8 cellular contexts compared by ENCODE assay signal in the genomic region with DNA sequence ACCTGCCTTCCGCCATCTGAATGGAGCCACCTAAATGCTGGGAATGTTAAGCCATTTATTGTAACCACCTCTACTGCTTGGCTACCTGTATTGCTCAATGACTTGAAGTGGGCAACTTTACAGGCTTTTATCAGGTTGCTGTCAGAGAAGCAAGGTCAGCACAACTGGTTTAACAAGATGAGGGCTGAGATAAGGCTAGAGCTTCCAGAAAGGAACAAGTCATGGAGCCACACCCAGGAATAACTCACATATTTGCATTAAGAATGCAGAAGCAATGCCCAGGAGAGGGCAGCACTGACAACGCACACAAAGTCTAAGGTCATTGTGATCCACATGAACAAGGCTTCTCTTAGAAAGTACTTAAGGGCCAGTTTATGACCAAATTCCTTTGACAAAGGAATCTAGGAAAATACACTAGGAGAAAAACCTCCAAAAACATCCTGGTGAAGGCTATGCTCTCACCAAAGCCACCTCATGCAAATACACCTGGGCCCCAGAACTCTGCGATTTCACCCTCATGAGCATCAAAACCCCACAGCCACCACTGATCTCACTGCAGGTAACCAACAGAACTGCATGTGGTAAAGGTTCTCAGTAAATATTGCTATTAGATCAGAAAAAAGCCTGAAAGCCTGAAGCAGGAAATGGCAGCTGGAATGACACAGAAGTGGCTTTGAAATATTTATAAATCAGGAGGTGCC. TPM values are rescaled to one million over a fixed set of nuclear protein-coding genes. Genes with fewer than 3 reads are reported as not detected.
DNase-seq lines count a peak whose midpoint lies in the region; ATAC-seq and TF ChIP-seq lines count a peak whose summit lies in the region.

No MANE protein-coding gene starts in this region.

- H3K4me3 ChIP-seq in dorsolateral prefrontal cortex = no peak overlapping the region

- ATAC-seq in GM19463 (IDR thresholded peaks at IDR 0.05; ENCODE audit: unreplicated experiment) (peak; percentile 71), HG03565 (IDR thresholded peaks at IDR 0.05; ENCODE audit: unreplicated experiment) (peak; percentile 65)

- intact Hi-C loops in dorsolateral prefrontal cortex (cut with DNase I) = no loop called here

- H3K27ac ChIP-seq in dorsolateral prefrontal cortex = peak overlapping the region in 1 of 59 donors; percentile 51

- DNase-seq in DMS79 (lab: John Stamatoyannopoulos, UW) = peak; percentile 42
- peak; percentile 25 for DNase-seq in SK-N-DZ (ENCODE audit: low spot score)
- peak in 4 of 10 donors; percentile 37 to 63 (median 56) for DNase-seq in dorsolateral prefrontal cortex
- peak; percentile 42 for DNase-seq in midbrain (lab: John Stamatoyannopoulos, UW)
- DNase-seq in NCI-H2107 treated with DMSO at 0.1 percent for 48 hours (lab: John Stamatoyannopoulos, UW; ENCODE audit: unreplicated experiment) = no peak
- DNase-seq in SKM-1 treated with dmso at 0.1 percent for 144 hours (lab: John Stamatoyannopoulos, UW; ENCODE audit: unreplicated experiment) = no peak

- TF ChIP-seq CTCF in dorsolateral prefrontal cortex (IDR thresholded peaks at IDR 0.05 in 54 of 56, conservative IDR thresholded peaks at IDR 0.05 in 2 of 56; ENCODE audit: low read depth in 1 of 56, partially characterized antibody in 56 of 56) = peak in 50 of 56 donors; percentile 17 to 66 (median 50)

- no peaks in the 10 kb centered on the region for H3K27me3 ChIP-seq in dorsolateral prefrontal cortex

RNA-seq across cellular contexts. Expression of gene STS, which starts 15.0 kb away (rescaled TPM):
- polyA plus RNA-seq in SK-N-DZ (2014; cell fraction: cytosol; rRNA removed) = 2.3 and 2.8 TPM in 2 replicates
- polyA plus RNA-seq in SK-N-DZ (2014; cell fraction: nucleus; rRNA removed) = 1.1 and 1.2 TPM in 2 replicates
- 10 to 100 TPM in 119 of 120 experiments, 1 to 10 TPM in 1; 5.0 to 73.7 (median 23.6) TPM for total RNA-seq in dorsolateral prefrontal cortex

RNA-seq across cellular contexts. Expression of gene PUDP, which starts 15.5 kb away (rescaled TPM):
- 14.6 and 19.3 TPM in 2 replicates for polyA plus RNA-seq in SK-N-DZ (2014; cell fraction: cytosol; rRNA removed)
- 9.0 and 13.9 TPM in 2 replicates for polyA plus RNA-seq in SK-N-DZ (2014; cell fraction: nucleus; rRNA removed)
- 10 to 100 TPM in 117 of 120 experiments, 1 to 10 TPM in 3; 8.9 to 39.3 (median 18.6) TPM for total RNA-seq in dorsolateral prefrontal cortex

Comparison
In these comparisons a context has a peak if more than half of its experiments do, and no peak if none do; other contexts are left out.
1. DNase-seq: peak in DMS79 (single experiment), SK-N-DZ (single experiment) and midbrain (single experiment); none in NCI-H2107 treated with DMSO at 0.1 percent for 48 hours (single experiment) and SKM-1 treated with dmso at 0.1 percent for 144 hours (single experiment).